In genomic region chr21:24076179-24076578, GRCh38 we compare ENCODE assay signal across 1 cellular context.
TF ChIP-seq lines count a peak whose summit lies in the region.

No MANE protein-coding gene starts in this region.

TF ChIP-seq in WTC11, 78 proteins besides CTCF, POLR2A, EP300 and RAD21 (continued from another document):
- TF ChIP-seq NR3C1 (CRISPR knock-in tag; conservative IDR thresholded peaks at IDR 0.05; ENCODE audit: low read depth) (no peak), TEAD1 (CRISPR knock-in tag; IDR thresholded peaks at IDR 0.05) (no peak), TEAD4 (CRISPR knock-in tag; IDR thresholded peaks at IDR 0.05) (no peak), E2F5 (CRISPR knock-in tag; IDR thresholded peaks at IDR 0.05) (no peak), ZNF396 (CRISPR knock-in tag; IDR thresholded peaks at IDR 0.05; ENCODE audit: borderline replicate concordance) (no peak), NR1H2 (CRISPR knock-in tag; IDR thresholded peaks at IDR 0.05) (no peak), TCF7 (CRISPR knock-in tag; IDR thresholded peaks at IDR 0.05; ENCODE audit: low read depth) (no peak), ATF6 (CRISPR knock-in tag; IDR thresholded peaks at IDR 0.05) (no peak), NFE2L1 (CRISPR knock-in tag; IDR thresholded peaks at IDR 0.05) (no peak)
